8 cellular contexts compared by ENCODE assay signal in genomic region chr16:67883872-67884261, GRCh38. TPM values are rescaled to one million over a fixed set of nuclear protein-coding genes. Genes with fewer than 3 reads are reported as not detected.
DNase-seq lines count a peak whose midpoint lies in the region; ATAC-seq and TF ChIP-seq lines count a peak whose summit lies in the region.

No MANE protein-coding gene starts in this region.

- CTCF ChIA-PET in activated CD8-positive, alpha-beta memory T cell treated with anti-CD3 and anti-CD28 coated beads, Interleukin-2, amount 10 ng/mL, durations not matched to agents 7 days and 5 days (lab: Charles Lee): interaction anchor here (0.8 to 3.9 kb wide), 39 partner anchors 9 to 211 kb away, joined by 3 to 38 read pairs (median 5); partner anchors contain the start of genes CTRL, EDC4, NFATC3 and NUTF2

- H3K27ac ChIP-seq in stomach smooth muscle (ENCODE audit: low read length): peak overlapping the region; percentile 41

- no peaks in the 10 kb centered on the region for H3K9me3 ChIP-seq in stomach smooth muscle (ENCODE audit: control insufficient read depth in 2 of 2, low read length in 2 of 2)

- H3K36me3 Mint-ChIP-seq in activated CD8-positive, alpha-beta memory T cell treated with anti-CD3 and anti-CD28 coated beads, Interleukin-2, amount 10 ng/mL, durations not matched to agents 7 days and 5 days: peaks cover 24% of the 10 kb centered on the region
- peaks cover 38% of the 10 kb centered on the region for H3K36me3 Mint-ChIP-seq in endothelial cell (ENCODE audit: low read depth, unreplicated experiment)
- peaks cover 5% of the 10 kb centered on the region for H3K36me3 Mint-ChIP-seq in neural crest cell (ENCODE audit: low read depth)

- H3K9me3 Mint-ChIP-seq in activated CD8-positive, alpha-beta memory T cell treated with anti-CD3 and anti-CD28 coated beads, Interleukin-2, amount 10 ng/mL, durations not matched to agents 7 days and 5 days (ENCODE audit: low read depth): no peaks in the 10 kb centered on the region
- H3K9me3 Mint-ChIP-seq in endothelial cell (ENCODE audit: unreplicated experiment): no peaks in the 10 kb centered on the region
- H3K9me3 Mint-ChIP-seq in neural crest cell: no peaks in the 10 kb centered on the region

- DNase-seq in NCI-H2029 treated with DMSO at 0.1 percent for 48 hours (lab: John Stamatoyannopoulos, UW) (peak; percentile 10), endothelial cell (ENCODE audit: low spot score) (peak; percentile 78), neural crest cell (ENCODE audit: low read depth, low spot score) (peak; percentile 43)
- peak; percentile 73 for DNase-seq in activated CD8-positive, alpha-beta memory T cell treated with anti-CD3 and anti-CD28 coated beads, Interleukin-2, amount 10 ng/mL, durations not matched to agents 7 days and 5 days

- no peak overlapping the region for H3K4me3 Mint-ChIP-seq in activated CD8-positive, alpha-beta memory T cell treated with anti-CD3 and anti-CD28 coated beads, Interleukin-2, amount 10 ng/mL, durations not matched to agents 7 days and 5 days
- H3K4me3 Mint-ChIP-seq in endothelial cell (ENCODE audit: unreplicated experiment): no peak overlapping the region
- H3K4me3 Mint-ChIP-seq in neural crest cell: no peak overlapping the region

- no peaks in the 10 kb centered on the region for H3K27me3 Mint-ChIP-seq in activated CD8-positive, alpha-beta memory T cell treated with anti-CD3 and anti-CD28 coated beads, Interleukin-2, amount 10 ng/mL, durations not matched to agents 7 days and 5 days
- H3K27me3 Mint-ChIP-seq in endothelial cell (ENCODE audit: unreplicated experiment): peaks cover 4% of the 10 kb centered on the region
- H3K27me3 Mint-ChIP-seq in neural crest cell (ENCODE audit: low read depth): no peaks in the 10 kb centered on the region

- H3K4me3 ChIP-seq in stomach smooth muscle (ENCODE audit: low read length in 2 of 2): no peak overlapping the region

- H3K4me1 Mint-ChIP-seq in activated CD8-positive, alpha-beta memory T cell treated with anti-CD3 and anti-CD28 coated beads, Interleukin-2, amount 10 ng/mL, durations not matched to agents 7 days and 5 days: no peaks in the 10 kb centered on the region
- H3K4me1 Mint-ChIP-seq in endothelial cell (ENCODE audit: unreplicated experiment) (peaks cover 7% of the 10 kb centered on the region), neural crest cell (peaks cover 5% of the 10 kb centered on the region)

- no peak overlapping the region for H3K9ac ChIP-seq in stomach smooth muscle (ENCODE audit: low read length in 2 of 2)

- TF ChIP-seq CTCF in GM12874 (IDR thresholded peaks at IDR 0.05; ENCODE audit: insufficient read depth, low read depth, low read length) (peak; percentile 88), endothelial cell (IDR thresholded peaks at IDR 0.05; ENCODE audit: unreplicated experiment) (peak; percentile 74), neural crest cell (conservative IDR thresholded peaks at IDR 0.05) (peak; percentile 83)

- H3K27ac Mint-ChIP-seq in activated CD8-positive, alpha-beta memory T cell treated with anti-CD3 and anti-CD28 coated beads, Interleukin-2, amount 10 ng/mL, durations not matched to agents 7 days and 5 days: peak overlapping the region; percentile 46
- H3K27ac Mint-ChIP-seq in endothelial cell (ENCODE audit: unreplicated experiment) (no peak overlapping the region), neural crest cell (ENCODE audit: unreplicated experiment) (no peak overlapping the region)

- peaks cover 15% of the 10 kb centered on the region for H3K4me1 ChIP-seq in stomach smooth muscle (ENCODE audit: control insufficient read depth, insufficient read depth, low read length)

- ATAC-seq in activated CD8-positive, alpha-beta memory T cell treated with anti-CD3 and anti-CD28 coated beads, Interleukin-2, amount 10 ng/mL, durations not matched to agents 7 days and 5 days: peak; percentile 84
- ATAC-seq in GM18498 (IDR thresholded peaks at IDR 0.05; ENCODE audit: unreplicated experiment) (no peak), HG03457 (IDR thresholded peaks at IDR 0.05; ENCODE audit: unreplicated experiment) (no peak)

- no peaks in the 10 kb centered on the region for H3K27me3 ChIP-seq in stomach smooth muscle (ENCODE audit: control insufficient read depth in 1 of 2, insufficient read depth in 2 of 2, low read length in 2 of 2)

- H3K36me3 ChIP-seq in stomach smooth muscle (ENCODE audit: control insufficient read depth in 2 of 2, insufficient read depth in 2 of 2, low read length in 2 of 2): peaks cover 48% of the 10 kb centered on the region in 2 donors

RNA-seq across cellular contexts. Expression of gene NRN1L, which starts 0.8 kb away (rescaled TPM):
- under 1 TPM; 0.45 to 0.99 TPM for total RNA-seq in activated CD8-positive, alpha-beta memory T cell treated with anti-CD3 and anti-CD28 coated beads, Interleukin-2, amount 10 ng/mL, durations not matched to agents 7 days and 5 days
- total RNA-seq in endothelial cell (ENCODE audit: unreplicated experiment): 0.56 TPM
- 1.0 TPM in 1 of 2 replicates, not detected in the other for total RNA-seq in neural crest cell

RNA-seq across cellular contexts. Expression of gene PSKH1, which starts 9.2 kb away (rescaled TPM):
- 10 to 100 TPM; 21.0 to 21.6 TPM for total RNA-seq in activated CD8-positive, alpha-beta memory T cell treated with anti-CD3 and anti-CD28 coated beads, Interleukin-2, amount 10 ng/mL, durations not matched to agents 7 days and 5 days
- 47.5 TPM for total RNA-seq in endothelial cell (ENCODE audit: unreplicated experiment)
- total RNA-seq in neural crest cell: 39.0 and 41.5 TPM in 2 replicates

RNA-seq across cellular contexts. Expression of gene EDC4, which starts 11.0 kb away (rescaled TPM):
- total RNA-seq in activated CD8-positive, alpha-beta memory T cell treated with anti-CD3 and anti-CD28 coated beads, Interleukin-2, amount 10 ng/mL, durations not matched to agents 7 days and 5 days: 100 to 1,000 TPM; 122 to 124 TPM
- total RNA-seq in endothelial cell (ENCODE audit: unreplicated experiment) (83.0 TPM), neural crest cell (100 and 101 TPM in 2 replicates)

RNA-seq across cellular contexts. Expression of gene CENPT, which starts 36.4 kb away (rescaled TPM):
- 10 to 100 TPM; 61.8 to 69.3 TPM for total RNA-seq in activated CD8-positive, alpha-beta memory T cell treated with anti-CD3 and anti-CD28 coated beads, Interleukin-2, amount 10 ng/mL, durations not matched to agents 7 days and 5 days
- total RNA-seq in endothelial cell (ENCODE audit: unreplicated experiment) (82.9 TPM), neural crest cell (78.2 and 83.5 TPM in 2 replicates)

RNA-seq across cellular contexts. Expression of gene NUTF2, which starts 37.1 kb away (rescaled TPM):
- total RNA-seq in activated CD8-positive, alpha-beta memory T cell treated with anti-CD3 and anti-CD28 coated beads, Interleukin-2, amount 10 ng/mL, durations not matched to agents 7 days and 5 days: 100 to 1,000 TPM; 114 to 137 TPM
- 217 TPM for total RNA-seq in endothelial cell (ENCODE audit: unreplicated experiment)
- total RNA-seq in neural crest cell: 185 and 191 TPM in 2 replicates

Comparison
In these comparisons a context has a peak if more than half of its experiments do, and no peak if none do; other contexts are left out.
1. DNase-seq: peak in every context shown above with its lines; median percentile 78 in endothelial cell; 73 in activated CD8-positive, alpha-beta memory T cell treated with anti-CD3 and anti-CD28 coated beads, Interleukin-2, amount 10 ng/mL, durations not matched to agents 7 days and 5 days; 43 in neural crest cell; 10 in NCI-H2029 treated with DMSO at 0.1 percent for 48 hours.